Comparison of ENCODE assay signal across 17 cellular contexts in the genomic region with DNA sequence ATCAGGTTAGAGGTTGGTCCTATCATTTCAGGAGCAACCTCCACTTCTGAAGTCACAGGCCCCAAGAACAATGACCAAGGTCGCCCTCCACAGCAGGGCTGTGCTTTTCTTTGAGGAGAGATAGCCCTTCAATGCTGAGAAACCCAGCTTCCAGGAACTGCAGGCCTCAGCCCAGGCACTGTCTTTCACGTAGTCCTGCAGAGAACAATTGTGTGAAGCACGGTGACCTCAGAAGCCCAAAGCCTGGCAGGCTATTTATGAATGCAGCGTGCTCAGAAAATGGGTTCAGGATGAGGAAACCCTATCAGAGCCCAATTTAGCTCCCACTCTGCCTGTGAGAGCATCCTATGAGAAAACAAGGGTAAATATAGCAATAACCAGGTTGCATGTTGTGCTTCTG.
A peak's percentile ranks its signal among the peaks of the same experiment; 100 is the strongest.
DNase-seq lines count a peak whose midpoint lies in the region; ATAC-seq and TF ChIP-seq lines count a peak whose summit lies in the region.
"Had no signal": no experiment of that assay in that cellular context is flagged by ENCODE, and none has a peak within 500 bp of the region (broad histone marks: within the 10 kb centered on the region; RNA-seq: fewer than 3 reads in every experiment).

No MANE protein-coding gene starts in this region.

- no TSS peak for BruUV-seq in Panc1 (replicated peaks; lab: Mats Ljungman, UMichigan)

- no peaks in the 10 kb centered on the region for H3K36me3 Mint-ChIP-seq in neural crest cell (ENCODE audit: low read depth)
- no peaks in the 10 kb centered on the region for H3K36me3 Mint-ChIP-seq in activated CD8-positive, alpha-beta memory T cell treated with anti-CD3 and anti-CD28 coated beads, Interleukin-2, amount 10 ng/mL, durations not matched to agents 7 days and 5 days

- peaks cover 34% of the 10 kb centered on the region for H3K4me1 Mint-ChIP-seq in neural crest cell
- no peaks in the 10 kb centered on the region for H3K4me1 Mint-ChIP-seq in activated CD8-positive, alpha-beta memory T cell treated with anti-CD3 and anti-CD28 coated beads, Interleukin-2, amount 10 ng/mL, durations not matched to agents 7 days and 5 days

- peaks cover 5% of the 10 kb centered on the region for H3K9me3 Mint-ChIP-seq in neural crest cell
- H3K9me3 Mint-ChIP-seq in activated CD8-positive, alpha-beta memory T cell treated with anti-CD3 and anti-CD28 coated beads, Interleukin-2, amount 10 ng/mL, durations not matched to agents 7 days and 5 days (ENCODE audit: low read depth), result no peaks in the 10 kb centered on the region

- H3K27me3 ChIP-seq in Panc1 (ENCODE audit: control insufficient read depth, insufficient read depth, low read length), result no peaks in the 10 kb centered on the region
- no peaks in the 10 kb centered on the region for H3K27me3 ChIP-seq in heart left ventricle
- H3K27me3 ChIP-seq: ovary, thyroid gland had no signal

- CTCF ChIA-PET in Panc1 (lab: Charles Lee), result no interaction called here
- CTCF ChIA-PET in activated CD8-positive, alpha-beta memory T cell treated with anti-CD3 and anti-CD28 coated beads, Interleukin-2, amount 10 ng/mL, durations not matched to agents 7 days and 5 days (lab: Charles Lee), result no interaction called here

- in situ Hi-C loops in Panc1 (cut with HindIII; ENCODE audit: low pct_unique_long_range_greater_than_20kb, low sequenced_read_pairs), result no loop called here

- intact Hi-C loops in Panc1 (cut with micrococcal nuclease; ENCODE audit: unreplicated experiment) (loop anchor here (10.0 kb wide), 1 partner anchor 113 kb away; no protein-coding TSS in a partner anchor), heart left ventricle (cut with DNase I) (loop anchor here (2.0 to 10.0 kb wide), 12 partner anchors 56 to 389 kb away; a partner anchor contains a TSS)

- H3K4me3 ChIP-seq in Panc1 (ENCODE audit: low read depth in 2 of 2, low read length in 2 of 2) (no peak overlapping the region), heart left ventricle (no peak overlapping the region)
- H3K4me3 ChIP-seq: lower lobe of right lung, ovary, thyroid gland had no signal

- whole genome bisulfite sequencing in heart left ventricle, 4 donors, result 10 to 23% (median 20%) methylated on average over 4 of the region's 4 CpGs

- no peak overlapping the region for H3K4me3 Mint-ChIP-seq in neural crest cell
- H3K4me3 Mint-ChIP-seq in activated CD8-positive, alpha-beta memory T cell treated with anti-CD3 and anti-CD28 coated beads, Interleukin-2, amount 10 ng/mL, durations not matched to agents 7 days and 5 days, result no peak overlapping the region

- H3K27me3 Mint-ChIP-seq in neural crest cell (ENCODE audit: low read depth), result no peaks in the 10 kb centered on the region
- no peaks in the 10 kb centered on the region for H3K27me3 Mint-ChIP-seq in activated CD8-positive, alpha-beta memory T cell treated with anti-CD3 and anti-CD28 coated beads, Interleukin-2, amount 10 ng/mL, durations not matched to agents 7 days and 5 days

- TF ChIP-seq POLR2A in heart left ventricle (IDR thresholded peaks at IDR 0.05), result no peak

- peak; percentile 76; the same call in 1 of the 2 replicates for ATAC-seq in Panc1
- peak; percentile 94 to 98 (median 97) for ATAC-seq in heart left ventricle
- no peak for ATAC-seq in activated CD8-positive, alpha-beta memory T cell treated with anti-CD3 and anti-CD28 coated beads, Interleukin-2, amount 10 ng/mL, durations not matched to agents 7 days and 5 days
- ATAC-seq in GM18502 (IDR thresholded peaks at IDR 0.05; ENCODE audit: poor library complexity, unreplicated experiment), result no peak

- no peaks in the 10 kb centered on the region for H3K36me3 ChIP-seq in Panc1 (ENCODE audit: control insufficient read depth, insufficient read depth, low read length)
- H3K36me3 ChIP-seq in heart left ventricle, result no peaks in the 10 kb centered on the region
- H3K36me3 ChIP-seq: lower lobe of right lung, ovary, thyroid gland had no signal

- H3K27ac ChIP-seq in Panc1 (ENCODE audit: low read length), result peak overlapping the region; percentile 90; the same call in 1 of the 2 replicates
- H3K27ac ChIP-seq in heart left ventricle, result peak overlapping the region; percentile 3 to 85 (median 78)
- H3K27ac ChIP-seq: lower lobe of right lung, ovary had no signal

- POLR2A ChIA-PET in Panc1 (lab: Charles Lee), result no interaction called here

- TF ChIP-seq CTCF in Panc1 (IDR thresholded peaks at IDR 0.05) (no peak), heart left ventricle (IDR thresholded peaks at IDR 0.05) (no peak), neural crest cell (conservative IDR thresholded peaks at IDR 0.05) (no peak)

- H3K4me1 ChIP-seq in Panc1 (ENCODE audit: control insufficient read depth, insufficient read depth, low read length) (peaks cover 42% of the 10 kb centered on the region), heart left ventricle (peaks cover 6 to 60% (median 46%) of the 10 kb centered on the region in 12 donors)
- H3K4me1 ChIP-seq: thyroid gland had no signal

- H3K9me3 ChIP-seq in Panc1 (ENCODE audit: control insufficient read depth, insufficient read depth, low read depth, low read length) (no peaks in the 10 kb centered on the region), heart left ventricle (peaks cover 0 to 4% (median 0%) of the 10 kb centered on the region in 12 donors)
- H3K9me3 ChIP-seq: lower lobe of right lung, ovary, thyroid gland had no signal

- no peak overlapping the region for H3K27ac Mint-ChIP-seq in neural crest cell (ENCODE audit: unreplicated experiment)
- no peak overlapping the region for H3K27ac Mint-ChIP-seq in activated CD8-positive, alpha-beta memory T cell treated with anti-CD3 and anti-CD28 coated beads, Interleukin-2, amount 10 ng/mL, durations not matched to agents 7 days and 5 days

- DNase-seq in ELF-1 (ENCODE audit: low read depth, low spot score) (peak; percentile 12), Panc1 (ENCODE audit: low read depth, low spot score) (no peak), heart left ventricle (peak; percentile 54 to 86 (median 79)), neural crest cell (ENCODE audit: low read depth, low spot score) (peak; percentile 8), NCI-H2107 (lab: John Stamatoyannopoulos, UW) (no peak), cerebellar nuclear complex (lab: John Stamatoyannopoulos, UW) (no peak)
- DNase-seq in activated CD8-positive, alpha-beta memory T cell treated with anti-CD3 and anti-CD28 coated beads, Interleukin-2, amount 10 ng/mL, durations not matched to agents 7 days and 5 days, result no peak
- DNase-seq: activated CD8-positive, alpha-beta memory T cell treated with anti-CD3 and anti-CD28 coated beads for 24 hours; activated naive CD4-positive, alpha-beta T cell; central memory CD4-positive, alpha-beta T cell; DMS 273 treated with DMSO at 0.1 percent for 48 hours; lower lobe of right lung; NCI-H1048; ovary; T1000; thyroid gland had no signal

Comparison
In these comparisons a context has a peak if more than half of its experiments do, and no peak if none do; other contexts are left out.
1. DNase-seq: peak in ELF-1 (single experiment), heart left ventricle (5 of 5) and neural crest cell (single experiment); none in Panc1 (single experiment), activated CD8-positive, alpha-beta memory T cell treated with anti-CD3 and anti-CD28 coated beads, Interleukin-2, amount 10 ng/mL, durations not matched to agents 7 days and 5 days (single experiment), NCI-H2107 (single experiment) and cerebellar nuclear complex (0 of 2).
2. ATAC-seq: peak in Panc1 (single experiment) and heart left ventricle (4 of 4); none in activated CD8-positive, alpha-beta memory T cell treated with anti-CD3 and anti-CD28 coated beads, Interleukin-2, amount 10 ng/mL, durations not matched to agents 7 days and 5 days (single experiment) and GM18502 (single experiment).